12 cellular contexts compared by ENCODE assay signal in genomic region chr4:52789774-52790173, GRCh38. TPM values are rescaled to one million over a fixed set of nuclear protein-coding genes. Genes with fewer than 3 reads are reported as not detected.
"Had no signal": no experiment of that assay in that cellular context is flagged by ENCODE, and none has a peak within 500 bp of the region (broad histone marks: within the 10 kb centered on the region; RNA-seq: fewer than 3 reads in every experiment).

No MANE protein-coding gene starts in this region.

- H3K27ac ChIP-seq: GM23248 had no signal

- H3K27ac Mint-ChIP-seq: GM23338, H9, HFFc6 had no signal

- H2AFZ ChIP-seq: GM23248 had no signal

- H3K4me3 ChIP-seq: GM23248, GM23338, HAP-1 had no signal

- DNase-seq: GM23248, GOT3, H7, H9, HCEC 1CT, HFFc6 had no signal

- H3K4me3 Mint-ChIP-seq: GM23338, H9, HFFc6 had no signal

- H3K4me1 ChIP-seq: HAP-1 had no signal

- ATAC-seq: GM23338, HCT116 had no signal

- FAIRE-seq: H1, H54 had no signal

- H3K9ac ChIP-seq: GM23248 had no signal

- H3K4me2 ChIP-seq: GM23338 had no signal

- H3K9me3 Mint-ChIP-seq: GM23338, H9, HFFc6 had no signal

- H3K36me3 ChIP-seq: HAP-1 had no signal

- H3K9me3 ChIP-seq: HAP-1 had no signal

RNA-seq across cellular contexts. Expression of gene ERVMER34-1, which starts 38.5 kb away (rescaled TPM):
- total RNA-seq: GM23248, H4, HFFc6 had no signal
- polyA plus RNA-seq: GM23248 had no signal
